In the genomic region with DNA sequence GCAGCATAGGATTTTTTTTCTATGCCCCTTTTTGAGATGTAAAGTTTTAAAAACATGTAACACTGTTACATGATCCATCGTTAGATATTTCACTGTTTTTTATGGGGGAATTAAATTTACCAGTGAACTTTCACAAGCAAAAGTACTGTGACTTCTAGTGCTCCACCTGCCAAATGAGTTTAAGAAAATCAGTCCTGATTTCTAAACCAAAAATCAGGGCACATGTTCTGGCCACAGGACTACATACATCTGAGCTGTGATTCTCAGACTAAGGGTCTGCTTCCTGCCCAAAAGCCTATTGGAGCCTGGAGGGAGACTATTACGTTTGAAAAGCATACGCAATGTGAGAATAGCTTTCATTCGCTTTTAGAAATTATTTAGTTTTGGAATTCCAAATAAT, we compare ENCODE assay signal across 13 cellular contexts. TPM values are rescaled to one million over a fixed set of nuclear protein-coding genes. Genes with fewer than 3 reads are reported as not detected.
DNase-seq lines count a peak whose midpoint lies in the region; ATAC-seq, FAIRE-seq and TF ChIP-seq lines count a peak whose summit lies in the region.
"Had no signal": no experiment of that assay in that cellular context is flagged by ENCODE, and none has a peak within 500 bp of the region (broad histone marks: within the 10 kb centered on the region; RNA-seq: fewer than 3 reads in every experiment).

No MANE protein-coding gene starts in this region.

- dilution Hi-C loops in mammary epithelial cell (cut with HindIII; ENCODE audit: low sequenced_read_pairs), result no loop called here

- H3K4me2 ChIP-seq in A549 (peak overlapping the region; percentile 69), Loucy (ENCODE audit: low read depth, low read length, poor library complexity, severe bottlenecking) (peak overlapping the region; percentile 82), mammary epithelial cell (ENCODE audit: insufficient read depth, low read depth, low read length) (no peak overlapping the region), neural progenitor cell (peak overlapping the region; percentile 57)

- no peaks in the 10 kb centered on the region for H3K9me2 ChIP-seq in Loucy (replicated peaks; ENCODE audit: low read depth, low read length)

- H3K9ac ChIP-seq in Loucy (ENCODE audit: low read depth, low read length, poor library complexity, severe bottlenecking) (no peak overlapping the region), mammary epithelial cell (ENCODE audit: insufficient read depth, low read length) (no peak overlapping the region), neural progenitor cell (no peak overlapping the region)

- DNase-seq in A549 (ENCODE audit: low read depth in 1 of 2, low spot score in 1 of 2) (no peak), mammary epithelial cell (no peak), neural progenitor cell (ENCODE audit: low spot score) (no peak), NCI-H1092 treated with DMSO at 0.1 percent for 48 hours (lab: John Stamatoyannopoulos, UW) (no peak), body of pancreas (no peak)
- no peak for DNase-seq in effector memory CD8-positive, alpha-beta T cell
- no peak for DNase-seq in activated T-cell treated with anti-CD3 and anti-CD28 coated beads, Interleukin-2, amount 50 U/mL, for 48 hours
- DNase-seq: DMS79 treated with DMSO at 0.1 percent for 48 hours, NCI-H524 treated with DMSO at 0.1 percent for 48 hours had no signal

- no peaks in the 10 kb centered on the region for H3K9me3 ChIP-seq in A549
- no peaks in the 10 kb centered on the region for H3K9me3 ChIP-seq in Loucy (ENCODE audit: insufficient read depth, low read depth, low read length)
- no peaks in the 10 kb centered on the region for H3K9me3 ChIP-seq in mammary epithelial cell (replicated peaks; ENCODE audit: insufficient read depth, low read length)
- no peaks in the 10 kb centered on the region for H3K9me3 ChIP-seq in neural progenitor cell (ENCODE audit: low read depth)
- no peaks in the 10 kb centered on the region for H3K9me3 ChIP-seq in body of pancreas

- H4K20me1 ChIP-seq in Loucy (ENCODE audit: insufficient read depth, low read length, poor library complexity, severe bottlenecking) (no peaks in the 10 kb centered on the region), mammary epithelial cell (ENCODE audit: insufficient read depth, low read length) (no peaks in the 10 kb centered on the region), neural progenitor cell (ENCODE audit: low read depth) (no peaks in the 10 kb centered on the region)

- no peak for TF ChIP-seq POLR2A in A549 (IDR thresholded peaks at IDR 0.05; ENCODE audit: low read length)
- no peak for TF ChIP-seq POLR2A in body of pancreas (IDR thresholded peaks at IDR 0.05)

- no peak for FAIRE-seq in A549 (lab: Jason Lieb, UNC)
- FAIRE-seq: A204.1 had no signal

- H3F3A ChIP-seq in Loucy (ENCODE audit: low read depth) (no peaks in the 10 kb centered on the region), neural progenitor cell (ENCODE audit: low read depth) (no peaks in the 10 kb centered on the region)

- H3K4me1 ChIP-seq in A549 (0 out of 3 replicates have a peak, but pooled peaks cover 4% of the 10 kb centered on the region), Loucy (ENCODE audit: insufficient read depth, low read length, poor library complexity, severe bottlenecking) (peaks cover 26% of the 10 kb centered on the region), mammary epithelial cell (ENCODE audit: insufficient read depth, low read length) (peaks cover 9% of the 10 kb centered on the region), neural progenitor cell (no peaks in the 10 kb centered on the region), body of pancreas (peaks cover 3% of the 10 kb centered on the region)

- H3K27ac Mint-ChIP-seq in neural progenitor cell, result no peak overlapping the region
- H3K27ac Mint-ChIP-seq in effector memory CD8-positive, alpha-beta T cell, result no peak overlapping the region
- H3K27ac Mint-ChIP-seq: HFFc6 had no signal

- H3K27me3 ChIP-seq in Loucy (ENCODE audit: insufficient read depth, low read length, poor library complexity, severe bottlenecking) (no peaks in the 10 kb centered on the region), mammary epithelial cell (ENCODE audit: insufficient read depth, low read length) (no peaks in the 10 kb centered on the region), neural progenitor cell (no peaks in the 10 kb centered on the region), body of pancreas (no peaks in the 10 kb centered on the region)

- H3K36me3 ChIP-seq in Loucy (ENCODE audit: insufficient read depth, low read length) (no peaks in the 10 kb centered on the region), mammary epithelial cell (ENCODE audit: insufficient read depth, low read length) (no peaks in the 10 kb centered on the region), neural progenitor cell (no peaks in the 10 kb centered on the region), body of pancreas (replicated peaks in 1 of 2; ENCODE audit: insufficient read depth in 1 of 2, low read depth in 2 of 2) (no peaks in the 10 kb centered on the region)

- peaks cover 7% of the 10 kb centered on the region for H3K27me3 Mint-ChIP-seq in neural progenitor cell (ENCODE audit: insufficient read depth, low read depth)
- no peaks in the 10 kb centered on the region for H3K27me3 Mint-ChIP-seq in effector memory CD8-positive, alpha-beta T cell
- H3K27me3 Mint-ChIP-seq: CD4-positive, CD25-positive, alpha-beta regulatory T cell had no signal

- ATAC-seq in A549, result no peak
- no peak for ATAC-seq in effector memory CD8-positive, alpha-beta T cell (replicated peaks)
- ATAC-seq in body of pancreas, result no peak

- no peak for TF ChIP-seq RAD21 in A549 (conservative IDR thresholded peaks at IDR 0.05 in 1 of 2, IDR thresholded peaks at IDR 0.05 in 1 of 2)

- intact Hi-C loops in mammary epithelial cell (cut with micrococcal nuclease) (no loop called here), body of pancreas (cut with DNase I) (no loop called here)

- no peaks in the 10 kb centered on the region for H3K9me3 Mint-ChIP-seq in neural progenitor cell
- no peaks in the 10 kb centered on the region for H3K9me3 Mint-ChIP-seq in effector memory CD8-positive, alpha-beta T cell
- H3K9me3 Mint-ChIP-seq: CD4-positive, CD25-positive, alpha-beta regulatory T cell; HFFc6 had no signal

- peaks cover 22% of the 10 kb centered on the region for H3K4me1 Mint-ChIP-seq in neural progenitor cell
- H3K4me1 Mint-ChIP-seq in effector memory CD8-positive, alpha-beta T cell (ENCODE audit: low read depth in 2 of 2), result peaks cover 9 to 13% of the 10 kb centered on the region in 2 donors

- TF ChIP-seq EP300 in A549 (IDR thresholded peaks at IDR 0.05), result no peak

- no peak overlapping the region for H3K27ac ChIP-seq in A549
- no peak overlapping the region for H3K27ac ChIP-seq in mammary epithelial cell (ENCODE audit: insufficient read depth, low read depth, low read length)
- H3K27ac ChIP-seq in neural progenitor cell, result no peak overlapping the region
- no peak overlapping the region for H3K27ac ChIP-seq in body of pancreas

- TF ChIP-seq CTCF in A549 (IDR thresholded peaks at IDR 0.05) (no peak), Loucy (conservative IDR thresholded peaks at IDR 0.05; ENCODE audit: low read length) (no peak), mammary epithelial cell (conservative IDR thresholded peaks at IDR 0.05 in 1 of 2, IDR thresholded peaks at IDR 0.05 in 1 of 2; ENCODE audit: extremely low read depth in 1 of 2, insufficient read depth in 1 of 2, low read depth in 1 of 2, low read length in 2 of 2) (no peak), neural progenitor cell (IDR thresholded peaks at IDR 0.05) (no peak), body of pancreas (IDR thresholded peaks at IDR 0.05) (no peak)

- H3K36me3 Mint-ChIP-seq in neural progenitor cell, result no peaks in the 10 kb centered on the region
- H3K36me3 Mint-ChIP-seq in effector memory CD8-positive, alpha-beta T cell (ENCODE audit: insufficient read depth), result peaks cover 4% of the 10 kb centered on the region

- no peak overlapping the region for H3K4me3 Mint-ChIP-seq in neural progenitor cell
- no peak overlapping the region for H3K4me3 Mint-ChIP-seq in effector memory CD8-positive, alpha-beta T cell
- H3K4me3 Mint-ChIP-seq: CD4-positive, CD25-positive, alpha-beta regulatory T cell had no signal

- H3K4me3 ChIP-seq in A549, result no peak overlapping the region
- H3K4me3 ChIP-seq in Loucy (ENCODE audit: low read length, poor library complexity, severe bottlenecking), result no peak overlapping the region
- H3K4me3 ChIP-seq in mammary epithelial cell (replicated peaks in 1 of 3; ENCODE audit: insufficient read depth in 1 of 3, low read depth in 2 of 3, low read length in 3 of 3), result no peak overlapping the region
- H3K4me3 ChIP-seq in neural progenitor cell, result no peak overlapping the region
- no peak overlapping the region for H3K4me3 ChIP-seq in body of pancreas

- BruUV-seq in mammary epithelial cell (replicated peaks; lab: Mats Ljungman, UMichigan), result TSS peak; percentile 33

- 74% methylated on average over 4 of the region's 4 CpGs for WGBS in A549 (ENCODE audit: missing lambda C conversion rate)
- 88% methylated on average over 4 of the region's 4 CpGs for WGBS in mammary epithelial cell (ENCODE audit: low coverage, missing lambda C conversion rate)
- 74 to 75% methylated on average over 4 of the region's 4 CpGs for WGBS in body of pancreas, 2 donors

- CTCF ChIA-PET in A549 (lab: Yijun Ruan, JAX) (interaction anchor here (1.0 to 1.2 kb wide), 2 partner anchors 40 to 88 kb away, joined by 3 to 4 read pairs; no protein-coding TSS in a partner anchor), mammary epithelial cell (lab: Charles Lee; ENCODE audit: low non-redundant PET) (interaction anchor here (0.6 to 1.3 kb wide), 2 partner anchors 40 to 424 kb away, joined by 4 to 6 read pairs; no protein-coding TSS in a partner anchor)

- H3K79me2 ChIP-seq in Loucy (ENCODE audit: insufficient read depth, low read length) (peaks cover 15% of the 10 kb centered on the region; the same call in 1 of the 2 replicates), mammary epithelial cell (ENCODE audit: insufficient read depth, low read length) (no peaks in the 10 kb centered on the region), neural progenitor cell (ENCODE audit: low read depth) (no peaks in the 10 kb centered on the region)

- POLR2A ChIA-PET in A549 (lab: Yijun Ruan, JAX), result no interaction called here

- no peak overlapping the region for H2AFZ ChIP-seq in Loucy (ENCODE audit: low read length)
- no peak overlapping the region for H2AFZ ChIP-seq in mammary epithelial cell (ENCODE audit: low read depth, low read length)
- no peak overlapping the region for H2AFZ ChIP-seq in neural progenitor cell (replicated peaks)

- in situ Hi-C loops in mammary epithelial cell (cut with MboI; ENCODE audit: low sequenced_read_pairs in 2 of 2), result no loop called here

RNA-seq across cellular contexts. Expression of a gene that starts 22.5 kb away (rescaled TPM):
- polyA plus RNA-seq in A549 (2011; rRNA removed) (not detected in 2 replicates), A549 (2017; fragmentation: RNase III; extraction: RNeasy Plus Mini Kit Qiagen cat#74134 plus additional on column Dnase treatment) (not detected in 3 replicates), mammary epithelial cell (0.12 TPM)
- not detected in 2 replicates for polyA plus RNA-seq in A549 (2012; cell fraction: cytosol; rRNA removed)
- polyA plus RNA-seq in A549 (2012; cell fraction: nucleus; rRNA removed), result 0.07 TPM in 1 of 2 replicates, not detected in the other
- polyA minus RNA-seq in A549 (2011; rRNA and poly(A)+ RNA removed), result not detected in 2 replicates
- total RNA-seq in mammary epithelial cell (under 1 TPM in 1 of 2 donors, not detected in 1; under 0.01 TPM), neural progenitor cell (ENCODE audit: low replicate concordance) (0.22 TPM in 1 of 2 replicates, not detected in the other), body of pancreas (1 to 10 TPM; 1.6 to 4.9 TPM)
- polyA minus RNA-seq in mammary epithelial cell, result not detected
- total RNA-seq: HFFc6 had no signal

RNA-seq across cellular contexts. Expression of a gene that starts 30.3 kb away (rescaled TPM):
- 0.49 and 0.57 TPM in 2 replicates for polyA plus RNA-seq in A549 (2011; rRNA removed)
- 0.29 TPM in 2 replicates for polyA plus RNA-seq in A549 (2012; cell fraction: cytosol; rRNA removed)
- 0.07 and 0.17 TPM in 2 replicates for polyA plus RNA-seq in A549 (2012; cell fraction: nucleus; rRNA removed)
- 0.10 to 0.26 TPM (median 0.24 TPM) in 3 replicates for polyA plus RNA-seq in A549 (2017; fragmentation: RNase III; extraction: RNeasy Plus Mini Kit Qiagen cat#74134 plus additional on column Dnase treatment)
- 0.34 and 1.2 TPM in 2 replicates for polyA minus RNA-seq in A549 (2011; rRNA and poly(A)+ RNA removed)
- total RNA-seq in mammary epithelial cell, result under 1 TPM in 1 of 2 donors, not detected in 1; 0.21 TPM
- polyA plus RNA-seq in mammary epithelial cell, result 0.35 TPM
- not detected for polyA minus RNA-seq in mammary epithelial cell
- 95.6 and 123 TPM in 2 replicates for total RNA-seq in neural progenitor cell (ENCODE audit: low replicate concordance)
- total RNA-seq in body of pancreas, result 10 to 100 TPM; 16.8 to 23.9 TPM
- total RNA-seq: CD4-positive, CD25-positive, alpha-beta regulatory T cell; HFFc6 had no signal
- polyA plus RNA-seq: CD4-positive, CD25-positive, alpha-beta regulatory T cell had no signal

Comparison
In these comparisons a context has a peak if more than half of its experiments do, and no peak if none do; other contexts are left out.
1. RNA of a gene that starts 30.3 kb away (total RNA-seq): 95.6 to 123 TPM in neural progenitor cell and 16.8 to 23.9 TPM in body of pancreas; 0.21 TPM in mammary epithelial cell; every median in the first group is over 10 times any median in the second.